ENCODE assay signal across 8 cellular contexts in the genomic region with DNA sequence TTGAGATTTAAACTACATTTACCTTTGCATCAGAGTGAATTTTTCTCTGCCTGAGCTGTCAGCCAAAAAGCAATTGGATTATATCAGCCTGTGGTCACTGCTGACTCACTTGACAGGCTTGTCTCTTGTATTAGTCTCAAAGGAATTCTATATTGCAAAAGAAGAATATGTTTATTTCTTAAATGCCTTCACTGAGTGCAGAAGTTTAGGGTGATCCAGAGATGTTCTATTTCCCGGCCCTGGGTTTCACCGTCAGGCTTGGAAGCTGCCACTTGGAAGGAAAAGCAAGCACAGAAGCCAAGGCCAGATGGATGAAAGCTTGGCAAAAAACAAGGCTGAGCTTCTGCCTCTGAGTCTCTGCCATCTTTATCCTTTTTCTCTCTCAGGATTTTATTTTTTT.
A peak's percentile ranks its signal among the peaks of the same experiment; 100 is the strongest.
DNase-seq lines count a peak whose midpoint lies in the region; ATAC-seq and TF ChIP-seq lines count a peak whose summit lies in the region.

No MANE protein-coding gene starts in this region.

- TF ChIP-seq EP300 in esophagus muscularis mucosa (IDR thresholded peaks at IDR 0.05): peak; percentile 42

- POLR2A ChIA-PET in naive thymus-derived CD8-positive, alpha-beta T cell (lab: Charles Lee): interaction anchor here (1.2 kb wide), 2 partner anchors 10 to 24 kb away, joined by 3 read pairs; no protein-coding TSS in a partner anchor

- no peak for ATAC-seq in naive thymus-derived CD8-positive, alpha-beta T cell
- ATAC-seq in HG03460 (IDR thresholded peaks at IDR 0.05; ENCODE audit: unreplicated experiment): no peak

- H3K9me3 ChIP-seq in esophagus muscularis mucosa: no peaks in the 10 kb centered on the region

- H3K9me3 Mint-ChIP-seq in naive thymus-derived CD8-positive, alpha-beta T cell: no peaks in the 10 kb centered on the region

- TF ChIP-seq CTCF in AG10803 (conservative IDR thresholded peaks at IDR 0.05; ENCODE audit: low read length) (no peak), esophagus muscularis mucosa (IDR thresholded peaks at IDR 0.05) (no peak)

- H3K4me3 Mint-ChIP-seq in naive thymus-derived CD8-positive, alpha-beta T cell: no peak overlapping the region

- H3K27me3 ChIP-seq in esophagus muscularis mucosa: no peaks in the 10 kb centered on the region

- H3K27ac ChIP-seq in esophagus muscularis mucosa (replicated peaks in 1 of 4): peak overlapping the region; percentile 84 to 87 (median 86)

- H3K4me1 Mint-ChIP-seq in naive thymus-derived CD8-positive, alpha-beta T cell: peaks cover 8 to 21% (median 14%) of the 10 kb centered on the region in 4 donors

- H3K4me3 ChIP-seq in AG10803 (ENCODE audit: low read length): no peak overlapping the region
- H3K4me3 ChIP-seq in esophagus muscularis mucosa: no peak overlapping the region

- DNase-seq in AG10803 (ENCODE audit: low read depth): peak; percentile 96
- DNase-seq in OCI-M1 (lab: John Stamatoyannopoulos, UW): peak; percentile 37
- no peak for DNase-seq in esophagus muscularis mucosa (ENCODE audit: extremely low spot score)
- no peak for DNase-seq in naive thymus-derived CD8-positive, alpha-beta T cell
- no peak for DNase-seq in HuH-7 (ENCODE audit: low spot score)
- no peak for DNase-seq in inferior parietal cortex (ENCODE audit: extremely low spot score)
- DNase-seq in NCI-H1930 (lab: John Stamatoyannopoulos, UW): no peak

- H3K36me3 Mint-ChIP-seq in naive thymus-derived CD8-positive, alpha-beta T cell: no peaks in the 10 kb centered on the region

- no peak for TF ChIP-seq POLR2A in esophagus muscularis mucosa (IDR thresholded peaks at IDR 0.05; ENCODE audit: low read depth)

- H3K4me1 ChIP-seq in esophagus muscularis mucosa: peaks cover 0 to 78% (median 65%) of the 10 kb centered on the region in 4 donors

- H3K36me3 ChIP-seq in esophagus muscularis mucosa: peaks cover 0 to 21% (median 11%) of the 10 kb centered on the region in 4 donors

- intact Hi-C loops in esophagus muscularis mucosa (cut with DNase I): no loop called here

- peaks cover 0 to 2% (median 0%) of the 10 kb centered on the region in 5 donors for H3K27me3 Mint-ChIP-seq in naive thymus-derived CD8-positive, alpha-beta T cell

- peak overlapping the region in 6 of 10 donors; percentile 87 to 97 (median 94) for H3K27ac Mint-ChIP-seq in naive thymus-derived CD8-positive, alpha-beta T cell

- 24% methylated on average over 2 of the region's 2 CpGs for WGBS in esophagus muscularis mucosa

Comparison
In these comparisons a context has a peak if more than half of its experiments do, and no peak if none do; other contexts are left out.
1. DNase-seq: peak in AG10803 (single experiment) and OCI-M1 (single experiment); none in esophagus muscularis mucosa (single experiment), naive thymus-derived CD8-positive, alpha-beta T cell (0 of 10), HuH-7 (single experiment), inferior parietal cortex (single experiment) and NCI-H1930 (0 of 2).